ENCODE assay signal across 8 cellular contexts in the genomic region with DNA sequence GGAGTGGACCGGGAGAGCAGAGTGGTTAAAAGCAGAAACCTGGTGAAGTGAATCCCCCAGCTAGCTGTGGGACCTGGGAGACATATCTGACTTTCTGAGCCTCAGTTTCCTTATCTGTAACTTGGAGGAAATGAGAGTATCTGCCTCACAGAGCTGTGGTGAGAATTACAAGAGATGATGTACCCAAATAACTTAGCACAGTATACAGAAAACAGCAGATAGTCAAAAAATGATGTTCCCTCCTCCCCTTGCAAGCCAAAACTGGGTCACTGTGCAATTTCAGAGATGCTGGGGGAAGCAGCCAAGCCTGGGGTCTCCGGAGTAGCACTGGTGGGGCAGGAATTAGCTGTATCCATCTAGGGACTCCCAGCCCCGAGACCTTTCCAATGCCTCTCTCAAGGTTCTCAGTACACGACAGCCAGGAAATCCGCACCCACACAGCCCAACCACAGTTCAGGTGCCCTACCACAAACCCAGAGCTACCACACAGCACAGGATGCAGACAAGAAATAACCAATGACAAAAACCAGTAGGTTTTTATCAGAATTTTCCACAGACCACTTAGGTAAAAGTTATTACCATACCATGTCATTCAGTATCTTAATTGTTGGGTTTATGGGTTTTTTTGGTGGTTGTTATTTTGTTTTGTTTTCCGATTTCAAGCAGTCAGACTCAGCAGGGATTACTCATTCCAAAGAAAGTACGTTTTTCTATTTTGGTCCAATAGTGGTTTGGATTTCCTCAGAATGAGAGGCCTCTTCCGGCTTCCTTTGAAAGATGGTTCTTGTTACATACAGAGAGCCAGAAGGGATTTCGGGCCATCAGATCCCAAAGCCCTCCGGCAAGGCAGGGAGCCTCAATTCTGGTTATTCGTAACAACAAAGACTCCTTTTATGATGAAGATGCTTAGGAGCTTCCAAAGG. TPM values are rescaled to one million over a fixed set of nuclear protein-coding genes. Genes with fewer than 3 reads are reported as not detected.
DNase-seq lines count a peak whose midpoint lies in the region; ATAC-seq and TF ChIP-seq lines count a peak whose summit lies in the region.

No MANE protein-coding gene starts in this region.

- WGBS in mesenchymal stem cell = 81% methylated on average over 11 of the region's 11 CpGs

- H3K9ac ChIP-seq in mesenchymal stem cell (ENCODE audit: low read length) = no peak overlapping the region

- no peak overlapping the region for H2AK5ac ChIP-seq in mesenchymal stem cell (ENCODE audit: low read length, severe bottlenecking)

- H3K36me3 ChIP-seq in Peyer's patch = no peaks in the 10 kb centered on the region
- H3K36me3 ChIP-seq in mesenchymal stem cell (ENCODE audit: control insufficient read depth in 1 of 2, insufficient read depth in 2 of 2, low read depth in 1 of 2, low read length in 2 of 2) = no peaks in the 10 kb centered on the region

- no peak for TF ChIP-seq POLR2A in Peyer's patch (IDR thresholded peaks at IDR 0.05)

- H3K36me3 Mint-ChIP-seq in glutamatergic neuron (ENCODE audit: unreplicated experiment) = peaks cover 29% of the 10 kb centered on the region

- no peak overlapping the region for H4K91ac ChIP-seq in mesenchymal stem cell (ENCODE audit: low read length)

- no peak for TF ChIP-seq CTCF in Peyer's patch (IDR thresholded peaks at IDR 0.05)
- no peak for TF ChIP-seq CTCF in glutamatergic neuron (IDR thresholded peaks at IDR 0.05; ENCODE audit: partially characterized antibody, unreplicated experiment)

- H4K8ac ChIP-seq in mesenchymal stem cell (ENCODE audit: low read length) = no peak overlapping the region

- H2BK5ac ChIP-seq in mesenchymal stem cell (ENCODE audit: low read depth, low read length, poor library complexity, severe bottlenecking) = no peak overlapping the region

- peaks cover 7% of the 10 kb centered on the region for H3K27me3 Mint-ChIP-seq in glutamatergic neuron (ENCODE audit: unreplicated experiment)

- no peak overlapping the region for H2BK120ac ChIP-seq in mesenchymal stem cell (ENCODE audit: low read depth, low read length)

- H3K4me3 ChIP-seq in Peyer's patch (no peak overlapping the region), mesenchymal stem cell (ENCODE audit: insufficient read depth in 1 of 2, low read depth in 1 of 2, low read length in 2 of 2) (no peak overlapping the region)

- no peaks in the 10 kb centered on the region for H3K79me1 ChIP-seq in mesenchymal stem cell (replicated peaks; ENCODE audit: low read length, poor library complexity, severe bottlenecking)

- peaks cover 0 to 7% of the 10 kb centered on the region in 2 donors for H3K27me3 ChIP-seq in Peyer's patch
- peaks cover 16 to 20% of the 10 kb centered on the region in 2 experiments for H3K27me3 ChIP-seq in mesenchymal stem cell (ENCODE audit: control insufficient read depth in 1 of 2, insufficient read depth in 1 of 2, low read length in 2 of 2)

- H3K14ac ChIP-seq in mesenchymal stem cell (ENCODE audit: low read length in 2 of 2) = no peak overlapping the region

- peaks cover 0 to 10% (median 4%) of the 10 kb centered on the region in 4 donors for H3K9me3 ChIP-seq in Peyer's patch
- H3K9me3 ChIP-seq in mesenchymal stem cell (ENCODE audit: control insufficient read depth, low read length) = no peaks in the 10 kb centered on the region

- no peak overlapping the region for H2BK12ac ChIP-seq in mesenchymal stem cell (ENCODE audit: low read length in 2 of 2)

- H3K27ac Mint-ChIP-seq in glutamatergic neuron (ENCODE audit: unreplicated experiment) = no peak overlapping the region

- H3K4me1 Mint-ChIP-seq in glutamatergic neuron (ENCODE audit: low read depth, unreplicated experiment) = no peaks in the 10 kb centered on the region

- no peak overlapping the region for H3K23ac ChIP-seq in mesenchymal stem cell (ENCODE audit: low read length in 2 of 2)

- no peak overlapping the region for H3K4me3 Mint-ChIP-seq in glutamatergic neuron (ENCODE audit: unreplicated experiment)

- no peak overlapping the region for H2BK15ac ChIP-seq in mesenchymal stem cell (ENCODE audit: low read depth, poor library complexity, severe bottlenecking)

- H3K4me2 ChIP-seq in mesenchymal stem cell (ENCODE audit: low read length, poor library complexity, severe bottlenecking) = no peak overlapping the region

- no peak overlapping the region for H2AFZ ChIP-seq in mesenchymal stem cell (ENCODE audit: low read depth, low read length)

- no peak overlapping the region for H3K18ac ChIP-seq in mesenchymal stem cell (ENCODE audit: low read depth in 1 of 2, low read length in 2 of 2)

- peaks cover 0 to under 1% (median 0%) of the 10 kb centered on the region in 4 donors for H3K4me1 ChIP-seq in Peyer's patch
- peaks cover 6% of the 10 kb centered on the region for H3K4me1 ChIP-seq in mesenchymal stem cell (ENCODE audit: control insufficient read depth, insufficient read depth, low read depth, low read length)

- peak; percentile 52 for ATAC-seq in GM18498 (IDR thresholded peaks at IDR 0.05; ENCODE audit: unreplicated experiment)

- DNase-seq in Peyer's patch (peak in 2 of 3 donors; percentile 42 to 69), mesenchymal stem cell (no peak), glutamatergic neuron (no peak), NCI-H510A (lab: John Stamatoyannopoulos, UW) (no peak), OCI-M1 (lab: John Stamatoyannopoulos, UW) (no peak)
- DNase-seq in activated T-helper 9 cell treated with anti-CD3 and anti-CD28 coated beads, Interleukin-2, amount 50 U/mL, for 16 hours (ENCODE audit: low read depth) = peak; percentile 65
- DNase-seq in stimulated activated CD4-positive, alpha-beta T cell treated with anti-CD3 and anti-CD28 coated beads, Interleukin-1b, Interleukin-23, amount 100 ng/mL, for 4 hours (ENCODE audit: low read depth in 2 of 2) = peak; percentile 54 to 60

- peaks cover 4% of the 10 kb centered on the region for H3K9me3 Mint-ChIP-seq in glutamatergic neuron (ENCODE audit: unreplicated experiment)

- no peak overlapping the region for H3K4ac ChIP-seq in mesenchymal stem cell (ENCODE audit: low read depth in 1 of 2, low read length in 2 of 2)

- H3K27ac ChIP-seq in Peyer's patch = peak overlapping the region in 1 of 4 donors; percentile 19
- no peak overlapping the region for H3K27ac ChIP-seq in mesenchymal stem cell (ENCODE audit: low read length, poor library complexity, severe bottlenecking)

RNA-seq across cellular contexts. Expression of a gene that starts 4.9 kb away (rescaled TPM):
- total RNA-seq in Peyer's patch = 1 to 10 TPM in 3 of 4 donors, under 1 TPM in 1; 0.83 to 8.6 (median 2.2) TPM
- 0.33 TPM for polyA plus RNA-seq in mesenchymal stem cell (2013, experiment 1 of 2)
- 0.18 TPM for polyA plus RNA-seq in mesenchymal stem cell (2013, experiment 2 of 2)
- not detected for total RNA-seq in glutamatergic neuron (ENCODE audit: unreplicated experiment)

Comparison
In these comparisons a context has a peak if more than half of its experiments do, and no peak if none do; other contexts are left out.
1. DNase-seq: peak in Peyer's patch (2 of 3), activated T-helper 9 cell treated with anti-CD3 and anti-CD28 coated beads, Interleukin-2, amount 50 U/mL, for 16 hours (single experiment) and stimulated activated CD4-positive, alpha-beta T cell treated with anti-CD3 and anti-CD28 coated beads, Interleukin-1b, Interleukin-23, amount 100 ng/mL, for 4 hours (2 of 2); none in mesenchymal stem cell (single experiment), glutamatergic neuron (single experiment), NCI-H510A (single experiment) and OCI-M1 (single experiment).